Comparison of ENCODE assay signal across 8 cellular contexts in genomic region chr4:5050520-5050955, GRCh38. TPM values are rescaled to one million over a fixed set of nuclear protein-coding genes. Genes with fewer than 3 reads are reported as not detected.
DNase-seq lines count a peak whose midpoint lies in the region; ATAC-seq, FAIRE-seq and TF ChIP-seq lines count a peak whose summit lies in the region.

No MANE protein-coding gene starts in this region.

- peaks cover 9% of the 10 kb centered on the region; the same call in 1 of the 2 replicates for H3K9me3 Mint-ChIP-seq in WTC11
- H3K9me3 Mint-ChIP-seq in type B pancreatic cell = no peaks in the 10 kb centered on the region

- peak overlapping the region; percentile 87 for H3K4me3 Mint-ChIP-seq in WTC11
- peak overlapping the region; percentile 94 for H3K4me3 Mint-ChIP-seq in type B pancreatic cell

- H3K27ac ChIP-seq in muscle layer of duodenum (ENCODE audit: low read length) = no peak overlapping the region

- H3K27me3 ChIP-seq in muscle layer of duodenum (ENCODE audit: low read depth, low read length) = no peaks in the 10 kb centered on the region

- FAIRE-seq in GM12892 (lab: Jason Lieb, UNC) = no peak

- CTCF ChIA-PET in WTC11 (lab: Charles Lee) = interaction anchor here (0.6 to 2.2 kb wide), 22 partner anchors 15 to 658 kb away, joined by 3 to 10 read pairs (median 4); partner anchors contain the start of gene EVC2

- peaks cover 0 to 11% of the 10 kb centered on the region in 2 donors for H3K4me1 ChIP-seq in muscle layer of duodenum (ENCODE audit: control insufficient read depth in 1 of 2, insufficient read depth in 2 of 2, low read length in 2 of 2)

- no peaks in the 10 kb centered on the region for H3K36me3 ChIP-seq in muscle layer of duodenum (ENCODE audit: control insufficient read depth in 1 of 2, insufficient read depth in 2 of 2, low read length in 2 of 2)

- H3K36me3 Mint-ChIP-seq in WTC11 = no peaks in the 10 kb centered on the region
- H3K36me3 Mint-ChIP-seq in type B pancreatic cell = no peaks in the 10 kb centered on the region

- POLR2A ChIA-PET in WTC11 (lab: Charles Lee) = no interaction called here

- TF ChIP-seq POLR2A in GM12892 (IDR thresholded peaks at IDR 0.05; ENCODE audit: low read depth, low read length) = no peak

- DNase-seq in Ammon's horn (ENCODE audit: low spot score) = peak; percentile 90
- DNase-seq in GM12892 (ENCODE audit: insufficient read length) = peak; percentile 38
- peak; percentile 33 for DNase-seq in NCI-H1694 (lab: John Stamatoyannopoulos, UW)
- peak; percentile 81 for DNase-seq in WTC11 (ENCODE audit: low spot score)
- DNase-seq in fibroblast of pulmonary artery (ENCODE audit: low read depth) = peak; percentile 78
- DNase-seq in type B pancreatic cell (ENCODE audit: extremely low spot score, unreplicated experiment) = peak; percentile 81

- H3K27ac Mint-ChIP-seq in WTC11 (no peak overlapping the region), type B pancreatic cell (no peak overlapping the region)

- peak; percentile 79 for ATAC-seq in WTC11
- no peak for ATAC-seq in HG02973 (IDR thresholded peaks at IDR 0.05; ENCODE audit: unreplicated experiment)

- no peaks in the 10 kb centered on the region for H3K9me3 ChIP-seq in muscle layer of duodenum (ENCODE audit: control insufficient read depth in 1 of 2, low read length in 2 of 2)

- H3K4me3 ChIP-seq in fibroblast of pulmonary artery (replicated peaks; ENCODE audit: low read depth, low read length) (peak overlapping the region; percentile 51), muscle layer of duodenum (ENCODE audit: low read depth in 1 of 2, low read length in 2 of 2) (peak overlapping the region; percentile 73 to 74)

- peaks cover 9% of the 10 kb centered on the region for H3K4me1 Mint-ChIP-seq in WTC11
- H3K4me1 Mint-ChIP-seq in type B pancreatic cell (ENCODE audit: unreplicated experiment) = peaks cover 9% of the 10 kb centered on the region

- TF ChIP-seq CTCF in WTC11 (IDR thresholded peaks at IDR 0.05) (peak; percentile 66), fibroblast of pulmonary artery (IDR thresholded peaks at IDR 0.05; ENCODE audit: low read length, missing control alignments) (peak; percentile 77), type B pancreatic cell (conservative IDR thresholded peaks at IDR 0.05) (peak; percentile 86)

- H3K27me3 Mint-ChIP-seq in WTC11 (ENCODE audit: low read depth) = peaks cover 70% of the 10 kb centered on the region
- H3K27me3 Mint-ChIP-seq in type B pancreatic cell = peaks cover 66% of the 10 kb centered on the region

TF ChIP-seq in WTC11, 78 proteins besides CTCF, POLR2A, EP300 and RAD21:
- TF ChIP-seq USF2 (CRISPR knock-in tag; IDR thresholded peaks at IDR 0.05) (no peak), MAX (CRISPR knock-in tag; IDR thresholded peaks at IDR 0.05) (peak; percentile 15; the same call in 1 of the 2 replicates), ZNF425 (CRISPR knock-in tag; conservative IDR thresholded peaks at IDR 0.05) (no peak), ELF4 (CRISPR knock-in tag; IDR thresholded peaks at IDR 0.05; ENCODE audit: low read depth) (no peak), ETV6 (CRISPR knock-in tag; IDR thresholded peaks at IDR 0.05) (no peak)

RNA-seq across cellular contexts. Expression of gene STK32B, which starts 0.7 kb away (rescaled TPM):
- polyA plus RNA-seq in GM12892 (2012; ENCODE audit: missing spikeins) = not detected
- total RNA-seq in WTC11 (2021) (1.2 to 1.9 TPM (median 1.6 TPM) in 3 replicates), type B pancreatic cell (ENCODE audit: low replicate concordance) (0.98 and 3.0 TPM in 2 replicates)

RNA-seq across cellular contexts. Expression of gene CYTL1, which starts 31.3 kb away (rescaled TPM):
- not detected for polyA plus RNA-seq in GM12892 (2012; ENCODE audit: missing spikeins)
- total RNA-seq in WTC11 (2021) (3.2 to 7.9 TPM (median 7.1 TPM) in 3 replicates), type B pancreatic cell (ENCODE audit: low replicate concordance) (0.52 and 6.9 TPM in 2 replicates)

Comparison
In these comparisons a context has a peak if more than half of its experiments do, and no peak if none do; other contexts are left out.
1. DNase-seq: peak in every context shown above with its lines; median percentile 90 in Ammon's horn; 81 in WTC11; 81 in type B pancreatic cell; 78 in fibroblast of pulmonary artery; 38 in GM12892; 33 in NCI-H1694.